Comparison of ENCODE assay signal across 14 cellular contexts in the genomic region with DNA sequence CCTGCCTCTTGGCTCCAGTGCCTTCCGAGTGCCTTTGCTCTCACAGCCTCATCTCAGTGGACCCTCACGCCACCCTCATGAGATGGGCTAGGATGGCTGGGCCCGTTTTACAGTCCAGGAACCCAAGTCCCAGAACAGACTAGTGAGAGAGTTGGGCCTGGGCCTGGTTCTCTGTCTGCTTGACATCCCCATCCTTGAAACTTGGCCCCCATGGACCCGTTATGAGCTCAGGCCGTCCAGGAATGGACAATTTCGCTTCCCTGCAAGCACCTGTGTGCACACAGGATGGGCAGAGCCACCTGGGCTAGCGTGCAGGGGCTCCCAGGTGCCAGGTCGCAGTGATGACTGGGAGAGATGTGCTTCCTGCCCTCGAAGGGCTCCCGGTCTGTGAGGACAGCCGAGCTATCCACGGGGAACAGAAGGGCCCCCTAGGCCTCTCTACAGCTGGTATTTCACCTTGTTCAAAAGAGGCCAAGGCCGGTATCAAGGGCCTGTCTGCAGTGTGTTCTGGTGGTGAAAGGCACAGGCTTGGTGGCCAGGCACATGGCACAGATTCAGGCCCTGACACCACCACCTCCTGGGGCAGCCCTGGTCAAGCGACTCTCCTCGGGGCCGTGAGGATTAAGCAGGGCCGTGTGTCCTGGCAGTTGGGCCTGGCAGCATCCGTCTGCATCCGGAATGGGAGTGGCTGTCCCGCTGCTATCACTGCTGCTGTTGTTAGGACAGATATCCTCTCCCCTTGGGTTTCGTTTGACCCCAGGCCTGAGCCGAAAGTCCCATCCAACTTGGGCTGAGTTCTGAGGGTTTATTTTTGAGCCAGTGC. TPM values are rescaled to one million over a fixed set of nuclear protein-coding genes. Genes with fewer than 3 reads are reported as not detected.
A peak's percentile ranks its signal among the peaks of the same experiment; 100 is the strongest.
DNase-seq lines count a peak whose midpoint lies in the region; ATAC-seq and TF ChIP-seq lines count a peak whose summit lies in the region.
"Had no signal": no experiment of that assay in that cellular context is flagged by ENCODE, and none has a peak within 500 bp of the region (broad histone marks: within the 10 kb centered on the region; RNA-seq: fewer than 3 reads in every experiment).

No MANE protein-coding gene starts in this region.

- dilution Hi-C loops in IMR-90 (cut with HindIII; ENCODE audit: low sequenced_read_pairs, unreplicated experiment), result no loop called here

- peak overlapping the region; percentile 4 for H2BK5ac ChIP-seq in IMR-90 (ENCODE audit: low read depth, low read length, poor library complexity, severe bottlenecking)

- no peaks in the 10 kb centered on the region for H3K4me1 Mint-ChIP-seq in activated T-helper 1 cell treated with anti-CD3 and anti-CD28 coated beads, Interleukin-12 subunit alpha, Interleukin-12 subunit beta, Interleukin-2, Interleukin-4 antibody, amounts not matched to agents 30 ng/mL and 10 ng/mL and 1 ng/mL, durations not matched to agents 14 hours and 24 hours and 36 hours (ENCODE audit: low read depth)

- no peak overlapping the region for H3K27ac Mint-ChIP-seq in activated T-helper 1 cell treated with anti-CD3 and anti-CD28 coated beads, Interleukin-12 subunit alpha, Interleukin-12 subunit beta, Interleukin-2, Interleukin-4 antibody, amounts not matched to agents 30 ng/mL and 10 ng/mL and 1 ng/mL, durations not matched to agents 14 hours and 24 hours and 36 hours

- no peak overlapping the region for H3K4ac ChIP-seq in IMR-90 (ENCODE audit: low read depth, low read length)

- H3K36me3 Mint-ChIP-seq in activated T-helper 1 cell treated with anti-CD3 and anti-CD28 coated beads, Interleukin-12 subunit alpha, Interleukin-12 subunit beta, Interleukin-2, Interleukin-4 antibody, amounts not matched to agents 30 ng/mL and 10 ng/mL and 1 ng/mL, durations not matched to agents 14 hours and 24 hours and 36 hours (ENCODE audit: low read depth), result peaks cover 41% of the 10 kb centered on the region
- H3K36me3 Mint-ChIP-seq: natural killer cell had no signal

- H2AK9ac ChIP-seq in IMR-90 (replicated peaks; ENCODE audit: low read depth, low read length, poor library complexity), result no peak overlapping the region

- H3K9ac ChIP-seq in IMR-90 (ENCODE audit: low read depth, low read length) (no peak overlapping the region), stomach smooth muscle (ENCODE audit: low read length in 2 of 2) (no peak overlapping the region)

- in situ Hi-C loops in IMR-90 (cut with MboI; ENCODE audit: low sequenced_read_pairs), result no loop called here

- no peak overlapping the region for H3K4me3 ChIP-seq in IMR-90 (ENCODE audit: insufficient read depth, low read depth, low read length)
- H3K4me3 ChIP-seq in coronary artery, result no peak overlapping the region
- H3K4me3 ChIP-seq in left lung, result no peak overlapping the region
- H3K4me3 ChIP-seq in stomach smooth muscle (ENCODE audit: low read length in 2 of 2), result no peak overlapping the region
- H3K4me3 ChIP-seq: BLaER1 had no signal

- TF ChIP-seq POLR2A in IMR-90 (IDR thresholded peaks at IDR 0.05; ENCODE audit: low read depth, low read length), result no peak

- peaks cover 30 to 99% of the 10 kb centered on the region in 2 experiments for H3K79me1 ChIP-seq in IMR-90 (ENCODE audit: low read depth in 1 of 2, low read length in 2 of 2)

- TF ChIP-seq CTCF in IMR-90 (conservative IDR thresholded peaks at IDR 0.05; ENCODE audit: low read depth, low read length), result no peak
- no peak for TF ChIP-seq CTCF in coronary artery (IDR thresholded peaks at IDR 0.05)
- TF ChIP-seq CTCF in left lung (IDR thresholded peaks at IDR 0.05), result no peak

- no peak overlapping the region for H2BK15ac ChIP-seq in IMR-90 (ENCODE audit: low read depth, low read length)

- H3K27me3 Mint-ChIP-seq in activated T-helper 1 cell treated with anti-CD3 and anti-CD28 coated beads, Interleukin-12 subunit alpha, Interleukin-12 subunit beta, Interleukin-2, Interleukin-4 antibody, amounts not matched to agents 30 ng/mL and 10 ng/mL and 1 ng/mL, durations not matched to agents 14 hours and 24 hours and 36 hours (ENCODE audit: insufficient read depth), result peaks cover 2% of the 10 kb centered on the region

- H4K91ac ChIP-seq in IMR-90 (ENCODE audit: insufficient read depth, low read depth, low read length), result no peak overlapping the region

- H3K23ac ChIP-seq in IMR-90 (ENCODE audit: low read depth, low read length), result no peak overlapping the region; the same call in 1 of the 2 replicates

- peaks cover 24% of the 10 kb centered on the region for H3K4me1 ChIP-seq in IMR-90 (ENCODE audit: control insufficient read depth, insufficient read depth, low read length)
- H3K4me1 ChIP-seq in left lung, result peaks cover 0 to 54% of the 10 kb centered on the region in 2 donors
- peaks cover 75% of the 10 kb centered on the region for H3K4me1 ChIP-seq in stomach smooth muscle (ENCODE audit: control insufficient read depth, insufficient read depth, low read length)

- H2BK20ac ChIP-seq in IMR-90 (ENCODE audit: low read depth, low read length), result no peak overlapping the region

- H3K9me3 Mint-ChIP-seq in activated T-helper 1 cell treated with anti-CD3 and anti-CD28 coated beads, Interleukin-12 subunit alpha, Interleukin-12 subunit beta, Interleukin-2, Interleukin-4 antibody, amounts not matched to agents 30 ng/mL and 10 ng/mL and 1 ng/mL, durations not matched to agents 14 hours and 24 hours and 36 hours, result no peaks in the 10 kb centered on the region
- H3K9me3 Mint-ChIP-seq: natural killer cell had no signal

- no peak overlapping the region for H3K56ac ChIP-seq in IMR-90 (ENCODE audit: extremely low read depth, insufficient read depth, low read length)

- peak overlapping the region; percentile 33; the same call in 1 of the 2 replicates for H2AK5ac ChIP-seq in IMR-90 (ENCODE audit: low read depth, low read length)

- CTCF ChIA-PET in IMR-90 (lab: Yijun Ruan, JAX), result no interaction called here

- ATAC-seq in IMR-90 (ENCODE audit: low read depth) (no peak), left lung (no peak), GM18873 (IDR thresholded peaks at IDR 0.05; ENCODE audit: low FRiP score, unreplicated experiment) (no peak)
- no peak for ATAC-seq in activated CD4-positive, CD25-positive, alpha-beta regulatory T cell treated with anti-CD3 and anti-CD28 coated beads, Interleukin-2, amount 50 U/mL, for 24 hours
- ATAC-seq: natural killer cell had no signal

- no peak overlapping the region for H2BK120ac ChIP-seq in IMR-90 (ENCODE audit: low read depth, low read length)

- H3K27me3 ChIP-seq in IMR-90 (ENCODE audit: control insufficient read depth, insufficient read depth, low read length), result no peaks in the 10 kb centered on the region
- H3K27me3 ChIP-seq in left lung, result no peaks in the 10 kb centered on the region
- H3K27me3 ChIP-seq in stomach smooth muscle (ENCODE audit: control insufficient read depth in 1 of 2, insufficient read depth in 2 of 2, low read length in 2 of 2), result no peaks in the 10 kb centered on the region
- H3K27me3 ChIP-seq: BLaER1 had no signal

- no peak overlapping the region for H3K27ac ChIP-seq in IMR-90 (ENCODE audit: insufficient read depth, low read length)
- H3K27ac ChIP-seq in coronary artery, result peak overlapping the region; percentile 4 to 97
- H3K27ac ChIP-seq in left lung, result peak overlapping the region; percentile 51 to 53
- H3K27ac ChIP-seq in stomach smooth muscle (ENCODE audit: low read length), result peak overlapping the region; percentile 37
- H3K27ac ChIP-seq: BLaER1 had no signal

- intact Hi-C loops in IMR-90 (cut with micrococcal nuclease) (no loop called here), left lung (cut with DNase I) (loop anchor here in 1 of 2 donors (10.0 kb wide), 1 partner anchor 61 kb away; a partner anchor contains a TSS)
- intact Hi-C loops in activated T-helper 1 cell treated with anti-CD3 and anti-CD28 coated beads, Interleukin-12 subunit alpha, Interleukin-12 subunit beta, Interleukin-2, Interleukin-4 antibody, amounts not matched to agents 30 ng/mL and 10 ng/mL and 1 ng/mL, durations not matched to agents 14 hours and 24 hours and 36 hours (cut with micrococcal nuclease), result no loop called here

- no peak overlapping the region for H4K5ac ChIP-seq in IMR-90 (ENCODE audit: low read depth, low read length)

- POLR2A ChIA-PET in IMR-90 (lab: Charles Lee; ENCODE audit: unreplicated experiment), result no interaction called here

- no peaks in the 10 kb centered on the region for H3K9me3 ChIP-seq in IMR-90 (ENCODE audit: control insufficient read depth, insufficient read depth, low read length)
- no peaks in the 10 kb centered on the region for H3K9me3 ChIP-seq in left lung
- H3K9me3 ChIP-seq in stomach smooth muscle (ENCODE audit: control insufficient read depth in 2 of 2, low read length in 2 of 2), result no peaks in the 10 kb centered on the region
- H3K9me3 ChIP-seq: BLaER1 had no signal

- DNase-seq in IMR-90 (no peak), coronary artery (ENCODE audit: low spot score) (no peak), left lung (no peak), SHP77 (lab: John Stamatoyannopoulos, UW) (no peak)
- no peak for DNase-seq in activated T-helper 1 cell treated with anti-CD3 and anti-CD28 coated beads, Interleukin-12 subunit alpha, Interleukin-12 subunit beta, Interleukin-2, Interleukin-4 antibody, amounts not matched to agents 30 ng/mL and 10 ng/mL and 1 ng/mL, durations not matched to agents 14 hours and 24 hours and 36 hours (ENCODE audit: low spot score)
- DNase-seq: activated gamma-delta T cell treated with Interleukin-2 at 50 U/mL for 16 hours, cerebellar nuclear complex, H7, natural killer cell had no signal

- H4K20me1 ChIP-seq in IMR-90 (ENCODE audit: insufficient read depth, low read length), result peaks cover 59% of the 10 kb centered on the region

- H3K14ac ChIP-seq in IMR-90 (replicated peaks; ENCODE audit: low read depth, low read length), result no peak overlapping the region

- no peak overlapping the region for H3K4me3 Mint-ChIP-seq in activated T-helper 1 cell treated with anti-CD3 and anti-CD28 coated beads, Interleukin-12 subunit alpha, Interleukin-12 subunit beta, Interleukin-2, Interleukin-4 antibody, amounts not matched to agents 30 ng/mL and 10 ng/mL and 1 ng/mL, durations not matched to agents 14 hours and 24 hours and 36 hours
- H3K4me3 Mint-ChIP-seq: natural killer cell had no signal

- H3K9me1 ChIP-seq in IMR-90 (ENCODE audit: insufficient read depth, low read length), result peaks cover 9% of the 10 kb centered on the region

- no TSS peak for BruUV-seq in IMR-90 (replicated peaks; lab: Mats Ljungman, UMichigan)

- H3K36me3 ChIP-seq in IMR-90 (ENCODE audit: control insufficient read depth, insufficient read depth, low read length) (peaks cover 89% of the 10 kb centered on the region), left lung (peaks cover 0 to 100% of the 10 kb centered on the region in 2 donors), stomach smooth muscle (ENCODE audit: control insufficient read depth in 2 of 2, insufficient read depth in 2 of 2, low read length in 2 of 2) (peaks cover 50 to 70% of the 10 kb centered on the region in 2 donors)

- TF ChIP-seq RAD21 in IMR-90 (IDR thresholded peaks at IDR 0.05; ENCODE audit: low read length), result no peak

- no peak overlapping the region for H2AFZ ChIP-seq in IMR-90 (replicated peaks; ENCODE audit: low read length, poor library complexity)

- H3K18ac ChIP-seq in IMR-90 (ENCODE audit: low read depth, low read length), result no peak overlapping the region

- WGBS in IMR-90 (ENCODE audit: extremely low coverage in 2 of 2, insufficient read length in 1 of 2), 2 experiments, result 96% methylated on average over 13 of the region's 22 CpGs; no CpG with 5 or more reads in 1 of the 2 experiments

- H3K4me2 ChIP-seq in IMR-90 (ENCODE audit: low read depth, low read length), result no peak overlapping the region
- H3K4me2 ChIP-seq: BLaER1 had no signal

- no peak overlapping the region; a peak in 1 of 4 replicates for H4K8ac ChIP-seq in IMR-90 (ENCODE audit: low read depth in 2 of 2, low read length in 2 of 2)

RNA-seq across cellular contexts. Expression of a gene that starts 38.9 kb away (rescaled TPM):
- 0.18 TPM in 1 of 2 replicates, not detected in the other for total RNA-seq in IMR-90 (2012; rRNA removed)
- 0.97 and 0.99 TPM in 2 replicates for polyA plus RNA-seq in IMR-90 (2012; rRNA removed)
- 0.27 and 0.67 TPM in 2 replicates for polyA plus RNA-seq in IMR-90 (2012; cell fraction: cytosol; rRNA removed)
- 8.4 and 12.7 TPM in 2 replicates for polyA plus RNA-seq in IMR-90 (2012; cell fraction: nucleus; rRNA removed; ENCODE audit: low replicate concordance)
- 1 to 10 TPM; 1.7 to 4.5 TPM for total RNA-seq in left lung
- total RNA-seq in activated T-helper 1 cell treated with anti-CD3 and anti-CD28 coated beads, Interleukin-12 subunit alpha, Interleukin-12 subunit beta, Interleukin-2, Interleukin-4 antibody, amounts not matched to agents 30 ng/mL and 10 ng/mL and 1 ng/mL, durations not matched to agents 14 hours and 24 hours and 36 hours, result 1.1 and 2.5 TPM in 2 replicates
- total RNA-seq: Daoy had no signal

RNA-seq across cellular contexts. Expression of a gene that starts 58.0 kb away (rescaled TPM):
- total RNA-seq in IMR-90 (2012; rRNA removed), result 614 and 659 TPM in 2 replicates
- polyA plus RNA-seq in IMR-90 (2012; rRNA removed), result 497 and 541 TPM in 2 replicates
- 291 and 549 TPM in 2 replicates for polyA plus RNA-seq in IMR-90 (2012; cell fraction: cytosol; rRNA removed)
- polyA plus RNA-seq in IMR-90 (2012; cell fraction: nucleus; rRNA removed; ENCODE audit: low replicate concordance), result 608 and 1,383 TPM in 2 replicates
- 100 to 1,000 TPM; 576 to 647 TPM for total RNA-seq in left lung
- 281 and 287 TPM in 2 replicates for total RNA-seq in activated T-helper 1 cell treated with anti-CD3 and anti-CD28 coated beads, Interleukin-12 subunit alpha, Interleukin-12 subunit beta, Interleukin-2, Interleukin-4 antibody, amounts not matched to agents 30 ng/mL and 10 ng/mL and 1 ng/mL, durations not matched to agents 14 hours and 24 hours and 36 hours
